ENCODE assay signal across 21 cellular contexts in the genomic region with DNA sequence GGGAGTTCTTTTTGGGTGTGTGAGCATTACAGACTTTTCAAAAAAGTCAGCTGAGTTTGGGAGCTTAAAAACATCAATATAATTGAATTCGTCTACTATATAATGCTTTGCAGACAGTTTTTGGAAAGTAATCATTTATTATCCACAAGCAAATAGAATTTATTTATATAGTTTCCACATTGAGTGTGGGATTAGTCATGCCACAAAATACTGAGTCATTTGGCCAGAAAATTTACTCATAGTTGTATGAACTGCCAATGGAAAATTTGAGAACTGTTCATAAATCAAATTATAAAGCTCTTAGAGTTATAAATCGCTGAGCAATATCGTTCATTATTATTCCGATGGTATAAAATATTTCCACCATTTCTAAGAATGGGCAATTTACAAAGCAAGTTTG. TPM values are rescaled to one million over a fixed set of nuclear protein-coding genes. Genes with fewer than 3 reads are reported as not detected.
A peak's percentile ranks its signal among the peaks of the same experiment; 100 is the strongest.
DNase-seq lines count a peak whose midpoint lies in the region; ATAC-seq, FAIRE-seq and TF ChIP-seq lines count a peak whose summit lies in the region.
"Had no signal": no experiment of that assay in that cellular context is flagged by ENCODE, and none has a peak within 500 bp of the region (broad histone marks: within the 10 kb centered on the region; RNA-seq: fewer than 3 reads in every experiment).

No MANE protein-coding gene starts in this region.

- H3K27me3 Mint-ChIP-seq in HFFc6 (ENCODE audit: insufficient read depth) (no peaks in the 10 kb centered on the region), astrocyte (ENCODE audit: low read depth, unreplicated experiment) (no peaks in the 10 kb centered on the region), progenitor cell of endocrine pancreas (peaks cover 39% of the 10 kb centered on the region)
- peaks cover 49% of the 10 kb centered on the region for H3K27me3 Mint-ChIP-seq in activated naive CD8-positive, alpha-beta T cell treated with anti-CD3 and anti-CD28 coated beads for 36 hours

- H3K36me3 Mint-ChIP-seq in HFFc6 (ENCODE audit: low read depth) (no peaks in the 10 kb centered on the region), astrocyte (ENCODE audit: low read depth, unreplicated experiment) (no peaks in the 10 kb centered on the region), progenitor cell of endocrine pancreas (ENCODE audit: insufficient read depth) (no peaks in the 10 kb centered on the region)
- H3K36me3 Mint-ChIP-seq in activated naive CD8-positive, alpha-beta T cell treated with anti-CD3 and anti-CD28 coated beads for 36 hours = no peaks in the 10 kb centered on the region
- H3K36me3 Mint-ChIP-seq: WTC11 had no signal

- ATAC-seq in HG03039 (IDR thresholded peaks at IDR 0.05; ENCODE audit: unreplicated experiment) (no peak), GM21360 (IDR thresholded peaks at IDR 0.05; ENCODE audit: unreplicated experiment) (no peak)
- ATAC-seq: activated T-helper 17 cell treated with anti-CD3 and anti-CD28 coated beads, Interleukin-2, amount 50 U/mL, for 72 hours; left lobe of liver; WTC11 had no signal

- H3K4me3 Mint-ChIP-seq in HFFc6 = peak overlapping the region; percentile 40
- H3K4me3 Mint-ChIP-seq in astrocyte (ENCODE audit: unreplicated experiment) = no peak overlapping the region
- no peak overlapping the region for H3K4me3 Mint-ChIP-seq in progenitor cell of endocrine pancreas (ENCODE audit: low read depth)
- H3K4me3 Mint-ChIP-seq in activated naive CD8-positive, alpha-beta T cell treated with anti-CD3 and anti-CD28 coated beads for 36 hours = no peak overlapping the region
- H3K4me3 Mint-ChIP-seq: activated T-helper 17 cell treated with anti-CD3 and anti-CD28 coated beads, Interleukin-2, amount 50 U/mL, for 72 hours; stimulated activated naive CD8-positive, alpha-beta T cell treated with anti-CD3 and anti-CD28 coated beads, Interleukin-15, Interleukin-2, amounts not matched to agents 100 ng/mL and 50 ng/mL, for 24 hours; WTC11 had no signal

- DNase-seq in HFFc6 (peak; percentile 47), astrocyte (ENCODE audit: low read depth) (peak; percentile 75), fibroblast of villous mesenchyme (ENCODE audit: low read depth) (peak; percentile 39), progenitor cell of endocrine pancreas (ENCODE audit: low spot score, unreplicated experiment) (no peak)
- DNase-seq in activated naive CD8-positive, alpha-beta T cell treated with anti-CD3 and anti-CD28 coated beads for 36 hours = no peak
- DNase-seq: Calu3, cortex of kidney, erythroblast, hypothalamus, NCI-H2029 treated with DMSO at 0.1 percent for 48 hours, NCI-H69, spleen, T-helper 1 cell had no signal

- H3K9me3 Mint-ChIP-seq in HFFc6 (no peaks in the 10 kb centered on the region), astrocyte (ENCODE audit: unreplicated experiment) (no peaks in the 10 kb centered on the region), progenitor cell of endocrine pancreas (ENCODE audit: low read depth) (no peaks in the 10 kb centered on the region)
- H3K9me3 Mint-ChIP-seq in activated naive CD8-positive, alpha-beta T cell treated with anti-CD3 and anti-CD28 coated beads for 36 hours = no peaks in the 10 kb centered on the region
- H3K9me3 Mint-ChIP-seq: activated T-helper 17 cell treated with anti-CD3 and anti-CD28 coated beads, Interleukin-2, amount 50 U/mL, for 72 hours; stimulated activated naive CD8-positive, alpha-beta T cell treated with anti-CD3 and anti-CD28 coated beads, Interleukin-15, Interleukin-2, amounts not matched to agents 100 ng/mL and 50 ng/mL, for 24 hours; WTC11 had no signal

- no peak overlapping the region for H3K9ac ChIP-seq in astrocyte (ENCODE audit: low read length)
- H3K9ac ChIP-seq: parathyroid adenoma had no signal

- FAIRE-seq in astrocyte (lab: Jason Lieb, UNC) = no peak

- peaks cover 44% of the 10 kb centered on the region for H3K4me1 ChIP-seq in ACC112 (ENCODE audit: control insufficient read depth, insufficient read depth, low read length, unreplicated experiment)
- H3K4me1 ChIP-seq in astrocyte (ENCODE audit: insufficient read depth, low read length) = peaks cover 37% of the 10 kb centered on the region
- H3K4me1 ChIP-seq: parathyroid adenoma had no signal

- no peaks in the 10 kb centered on the region for H3K36me3 ChIP-seq in ACC112 (ENCODE audit: insufficient read depth, low read length)
- no peaks in the 10 kb centered on the region for H3K36me3 ChIP-seq in astrocyte (ENCODE audit: insufficient read depth, low read length)
- H3K36me3 ChIP-seq: spleen had no signal

- no peaks in the 10 kb centered on the region for H4K20me1 ChIP-seq in astrocyte (ENCODE audit: insufficient read depth, low read length)

- no peaks in the 10 kb centered on the region for H3K9me3 ChIP-seq in astrocyte (ENCODE audit: insufficient read depth, low read depth, low read length)
- H3K9me3 ChIP-seq: spleen had no signal

- H3K27me3 ChIP-seq in ACC112 (ENCODE audit: insufficient read depth, low read length) (no peaks in the 10 kb centered on the region), astrocyte (ENCODE audit: insufficient read depth, low read length) (no peaks in the 10 kb centered on the region)

- peak overlapping the region; percentile 66 for H3K27ac Mint-ChIP-seq in HFFc6
- H3K27ac Mint-ChIP-seq in astrocyte (ENCODE audit: unreplicated experiment) = no peak overlapping the region
- H3K27ac Mint-ChIP-seq in progenitor cell of endocrine pancreas = no peak overlapping the region
- H3K27ac Mint-ChIP-seq in activated naive CD8-positive, alpha-beta T cell treated with anti-CD3 and anti-CD28 coated beads for 36 hours = no peak overlapping the region
- H3K27ac Mint-ChIP-seq: activated T-helper 17 cell treated with anti-CD3 and anti-CD28 coated beads, Interleukin-2, amount 50 U/mL, for 72 hours; stimulated activated naive CD8-positive, alpha-beta T cell treated with anti-CD3 and anti-CD28 coated beads, Interleukin-15, Interleukin-2, amounts not matched to agents 100 ng/mL and 50 ng/mL, for 24 hours; WTC11 had no signal

- H2AFZ ChIP-seq in ACC112 (ENCODE audit: low read length, unreplicated experiment) (peak overlapping the region; percentile 78), astrocyte (ENCODE audit: low read depth, low read length) (no peak overlapping the region)
- H2AFZ ChIP-seq: parathyroid adenoma had no signal

- H3K4me1 Mint-ChIP-seq in HFFc6 (ENCODE audit: low read depth) (peaks cover 79% of the 10 kb centered on the region), astrocyte (ENCODE audit: low read depth, unreplicated experiment) (peaks cover 19% of the 10 kb centered on the region), progenitor cell of endocrine pancreas (ENCODE audit: low read depth) (peaks cover 3% of the 10 kb centered on the region)
- peaks cover 7% of the 10 kb centered on the region for H3K4me1 Mint-ChIP-seq in activated naive CD8-positive, alpha-beta T cell treated with anti-CD3 and anti-CD28 coated beads for 36 hours

- TF ChIP-seq CTCF in HFFc6 (IDR thresholded peaks at IDR 0.05) = no peak
- TF ChIP-seq CTCF in astrocyte (IDR thresholded peaks at IDR 0.05; ENCODE audit: insufficient read depth, low read depth, low read length) = no peak
- no peak for TF ChIP-seq CTCF in fibroblast of villous mesenchyme (IDR thresholded peaks at IDR 0.05; ENCODE audit: insufficient read depth, low read depth, low read length)
- TF ChIP-seq CTCF in progenitor cell of endocrine pancreas (IDR thresholded peaks at IDR 0.05; ENCODE audit: unreplicated experiment) = no peak

- peak overlapping the region; percentile 55 for H3K4me2 ChIP-seq in astrocyte (ENCODE audit: low read length)

- peak overlapping the region; percentile 61 for H3K4me3 ChIP-seq in ACC112 (ENCODE audit: low read depth, low read length)
- no peak overlapping the region for H3K4me3 ChIP-seq in astrocyte (ENCODE audit: insufficient read depth, low read depth, low read length)
- H3K4me3 ChIP-seq in fibroblast of villous mesenchyme (ENCODE audit: low read depth, low read length) = no peak overlapping the region
- H3K4me3 ChIP-seq: spleen had no signal

- H3K27ac ChIP-seq in ACC112 (ENCODE audit: low read depth, low read length) (peak overlapping the region; percentile 93), astrocyte (ENCODE audit: low read depth, low read length) (peak overlapping the region; percentile 51)
- H3K27ac ChIP-seq: parathyroid adenoma, spleen had no signal

- H3K79me2 ChIP-seq in ACC112 (ENCODE audit: control insufficient read depth, insufficient read depth, low read length, unreplicated experiment) (peaks cover 3% of the 10 kb centered on the region), astrocyte (ENCODE audit: insufficient read depth, low read length) (peaks cover 13% of the 10 kb centered on the region)
- H3K79me2 ChIP-seq: parathyroid adenoma had no signal

RNA-seq across cellular contexts. Expression of gene BEND6, which starts 5.0 kb away (rescaled TPM):
- 10 to 100 TPM in 3 of 6 experiments, 1 to 10 TPM in 3; 9.4 to 11.0 (median 10.0) TPM for total RNA-seq in HFFc6 (2021; fragmentation: NEBNext Ultra II Directional; extraction: Animal tissue kit (Norgen Biotek cat#: 25700))
- total RNA-seq in astrocyte (8.3 and 10.4 TPM in 2 replicates), fibroblast of villous mesenchyme (11.0 and 13.4 TPM in 2 replicates), progenitor cell of endocrine pancreas (0.46 and 0.64 TPM in 2 replicates)
- total RNA-seq in activated naive CD8-positive, alpha-beta T cell treated with anti-CD3 and anti-CD28 coated beads for 36 hours = not detected
- total RNA-seq: left lobe of liver had no signal

Comparison
In these comparisons a context has a peak if more than half of its experiments do, and no peak if none do; other contexts are left out.
1. DNase-seq: peak in HFFc6 (single experiment), astrocyte (single experiment) and fibroblast of villous mesenchyme (single experiment); none in progenitor cell of endocrine pancreas (single experiment) and activated naive CD8-positive, alpha-beta T cell treated with anti-CD3 and anti-CD28 coated beads for 36 hours (single experiment).